27 cellular contexts compared by ENCODE assay signal in genomic region chr2:98795535-98795902, GRCh38.
"Had no signal": no experiment of that assay in that cellular context is flagged by ENCODE, and none has a peak within 500 bp of the region (broad histone marks: within the 10 kb centered on the region; RNA-seq: fewer than 3 reads in every experiment).

No MANE protein-coding gene starts in this region.

- DNase-seq: activated CD4-positive, alpha-beta T cell treated with anti-CD3 and anti-CD28 coated beads for 36 hours; activated CD4-positive, CD25-positive, alpha-beta regulatory T cell; activated CD8-positive, alpha-beta memory T cell treated with anti-CD3 and anti-CD28 coated beads, Interleukin-2, amount 10 ng/mL, durations not matched to agents 7 days and 5 days; activated CD8-positive, alpha-beta T cell treated with anti-CD3 and anti-CD28 coated beads, Interleukin-2, amount 10 ng/mL, durations not matched to agents 7 days and 5 days; activated naive CD4-positive, alpha-beta T cell; activated T-cell treated with anti-CD3 and anti-CD28 coated beads, Interleukin-2, amount 50 U/mL, for 72 hours; central memory CD4-positive, alpha-beta T cell; endodermal cell; foreskin keratinocyte; heart left ventricle; kidney glomerular epithelial cell; left lung; mesendoderm; mucosa of descending colon; ovary; retina; small intestine; stimulated activated CD4-positive, alpha-beta T cell treated with anti-CD3 and anti-CD28 coated beads, Interleukin-4, amount 100 ng/mL, for 24 hours; stimulated activated naive CD8-positive, alpha-beta T cell treated with anti-CD3 and anti-CD28 coated beads, Interleukin-15, amount 100 ng/mL, for 72 hours; upper lobe of right lung had no signal

- H3K27ac ChIP-seq: breast epithelium, foreskin keratinocyte, heart left ventricle, ovary, prostate gland, upper lobe of right lung had no signal

- H3K4me1 ChIP-seq: breast epithelium, prostate gland, upper lobe of right lung had no signal

- H3K9me3 ChIP-seq: breast epithelium, heart left ventricle, left lung, mucosa of descending colon, ovary, prostate gland, upper lobe of right lung had no signal

- H3K36me3 ChIP-seq: breast epithelium, left lung, ovary, prostate gland, upper lobe of right lung had no signal

- H3K27me3 ChIP-seq: breast epithelium, foreskin keratinocyte, heart left ventricle, left lung, ovary, upper lobe of right lung had no signal

- ATAC-seq: activated CD4-positive, alpha-beta T cell treated with anti-CD3 and anti-CD28 coated beads for 36 hours; activated CD8-positive, alpha-beta memory T cell treated with anti-CD3 and anti-CD28 coated beads, Interleukin-2, amount 10 ng/mL, durations not matched to agents 7 days and 5 days; activated CD8-positive, alpha-beta T cell treated with anti-CD3 and anti-CD28 coated beads, Interleukin-2, amount 10 ng/mL, durations not matched to agents 7 days and 5 days; activated naive CD4-positive, alpha-beta T cell treated with anti-CD3 and anti-CD28 coated beads, Interleukin-2, amount 50 U/mL, for 72 hours; activated T-cell treated with anti-CD3 and anti-CD28 coated beads, Interleukin-2, amount 50 U/mL, for 72 hours; esophagus mucosa; foreskin keratinocyte; heart left ventricle; left lung; mucosa of descending colon; sciatic nerve; stimulated activated effector memory CD8-positive, alpha-beta T cell treated with anti-CD3 and anti-CD28 coated beads, Interleukin-12 subunit alpha, Interleukin-12 subunit beta, amount 100 ng/mL, for 72 hours; stimulated activated naive CD8-positive, alpha-beta T cell treated with anti-CD3 and anti-CD28 coated beads, Interleukin-15, amount 100 ng/mL, for 72 hours; upper lobe of right lung had no signal

- H3K4me3 ChIP-seq: breast epithelium, heart left ventricle, left lung, lung, mucosa of descending colon, ovary, prostate gland, upper lobe of right lung had no signal
